8 cellular contexts compared by ENCODE assay signal in the genomic region with DNA sequence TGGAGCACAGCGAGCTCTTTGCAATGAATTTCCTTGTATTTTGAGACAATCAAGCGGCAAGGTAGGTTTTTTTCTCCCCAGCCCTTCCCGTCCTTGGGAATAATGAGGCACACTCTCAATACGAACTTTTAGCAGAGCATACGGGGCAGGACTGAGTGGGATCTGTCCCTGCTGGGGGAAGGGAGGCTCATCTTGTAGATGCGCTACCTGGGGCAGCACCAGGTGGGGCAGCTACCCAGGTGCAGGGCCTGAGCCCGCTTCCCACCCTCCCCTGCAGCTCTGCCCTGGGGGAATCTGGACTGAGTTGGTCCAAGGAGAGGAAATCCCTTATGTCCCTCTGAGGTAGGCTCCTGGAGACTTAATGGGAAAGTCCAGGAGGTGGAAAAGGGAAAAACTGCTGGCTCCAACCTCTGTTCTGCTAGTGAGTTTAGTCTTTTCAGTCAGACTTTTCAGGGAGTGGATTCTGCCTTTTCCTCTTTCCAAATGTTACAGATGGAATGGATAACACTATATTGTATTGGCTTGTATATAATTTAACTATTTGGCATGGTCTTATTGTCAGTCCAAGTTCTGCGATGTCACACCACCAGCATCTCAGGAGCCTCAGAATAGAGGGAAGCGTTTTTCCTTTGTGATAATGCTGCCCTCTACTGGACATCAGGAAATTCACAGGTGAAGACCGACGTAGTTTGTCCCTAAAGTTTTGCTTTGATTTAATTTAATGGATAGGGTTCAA. TPM values are rescaled to one million over a fixed set of nuclear protein-coding genes. Genes with fewer than 3 reads are reported as not detected.
DNase-seq lines count a peak whose midpoint lies in the region; TF ChIP-seq lines count a peak whose summit lies in the region.

No MANE protein-coding gene starts in this region.

- H3K9ac ChIP-seq in Karpas-422 (ENCODE audit: low read length) (no peak overlapping the region), neural progenitor cell (no peak overlapping the region)

- H3K9me3 ChIP-seq in Karpas-422 (ENCODE audit: low read length) = no peaks in the 10 kb centered on the region
- no peaks in the 10 kb centered on the region for H3K9me3 ChIP-seq in neural progenitor cell (ENCODE audit: low read depth)

- no peak overlapping the region for H3K4me3 Mint-ChIP-seq in neural progenitor cell

- no peaks in the 10 kb centered on the region for H3K9me2 ChIP-seq in Karpas-422 (replicated peaks; ENCODE audit: insufficient read depth, low read length)

- H4K20me1 ChIP-seq in Karpas-422 (ENCODE audit: insufficient read depth, low read depth, low read length) = no peaks in the 10 kb centered on the region
- H4K20me1 ChIP-seq in neural progenitor cell (ENCODE audit: low read depth) = no peaks in the 10 kb centered on the region

- H3K4me1 ChIP-seq in Karpas-422 (ENCODE audit: low read length) = no peaks in the 10 kb centered on the region
- H3K4me1 ChIP-seq in neural progenitor cell = no peaks in the 10 kb centered on the region

- no peaks in the 10 kb centered on the region for H3K27me3 ChIP-seq in Karpas-422 (ENCODE audit: low read length)
- H3K27me3 ChIP-seq in neural progenitor cell = no peaks in the 10 kb centered on the region

- no peaks in the 10 kb centered on the region for H3K4me1 Mint-ChIP-seq in neural progenitor cell

- H3K36me3 Mint-ChIP-seq in neural progenitor cell = no peaks in the 10 kb centered on the region

- H3K9me3 Mint-ChIP-seq in neural progenitor cell = no peaks in the 10 kb centered on the region

- H3K36me3 ChIP-seq in Karpas-422 (ENCODE audit: insufficient read depth, low read length) (no peaks in the 10 kb centered on the region), neural progenitor cell (no peaks in the 10 kb centered on the region)

- H3K27ac Mint-ChIP-seq in neural progenitor cell = no peak overlapping the region

- DNase-seq in ACHN (peak; percentile 60), EL (peak; percentile 39), Karpas-422 (peak; percentile 76), SKM-1 treated with dmso at 0.1 percent for 144 hours (lab: John Stamatoyannopoulos, UW; ENCODE audit: unreplicated experiment) (peak; percentile 65), fibroblast of mammary gland (ENCODE audit: low read depth) (peak; percentile 52), neural progenitor cell (ENCODE audit: low spot score) (peak; percentile 74), GF-D8 (lab: John Stamatoyannopoulos, UW) (no peak), OCI-M2 (lab: John Stamatoyannopoulos, UW; ENCODE audit: unreplicated experiment) (no peak)

- H3K27me3 Mint-ChIP-seq in neural progenitor cell (ENCODE audit: insufficient read depth, low read depth) = peaks cover 7% of the 10 kb centered on the region

- TF ChIP-seq CTCF in fibroblast of mammary gland (conservative IDR thresholded peaks at IDR 0.05; ENCODE audit: control insufficient read depth, insufficient read depth, low read depth, low read length) (peak; percentile 70), neural progenitor cell (IDR thresholded peaks at IDR 0.05) (peak; percentile 80)

- H3K79me2 ChIP-seq in Karpas-422 (ENCODE audit: low read length) (no peaks in the 10 kb centered on the region), neural progenitor cell (ENCODE audit: low read depth) (no peaks in the 10 kb centered on the region)

- H3F3A ChIP-seq in neural progenitor cell (ENCODE audit: low read depth) = no peaks in the 10 kb centered on the region

- H3K4me3 ChIP-seq in Karpas-422 (ENCODE audit: low read length) = no peak overlapping the region
- no peak overlapping the region for H3K4me3 ChIP-seq in fibroblast of mammary gland (ENCODE audit: control insufficient read depth, low read depth, low read length)
- H3K4me3 ChIP-seq in neural progenitor cell = no peak overlapping the region

- in situ Hi-C loops in ACHN (cut with HindIII; ENCODE audit: low pct_ligation_motif_present, low pct_unique_long_range_greater_than_20kb, low sequenced_read_pairs) = loop anchor here (25.0 kb wide), 1 partner anchor 130 kb away; no protein-coding TSS in a partner anchor

- no peak overlapping the region for H3K4me2 ChIP-seq in Karpas-422 (ENCODE audit: low read depth, low read length, poor library complexity, severe bottlenecking)
- no peak overlapping the region for H3K4me2 ChIP-seq in neural progenitor cell

- H2AFZ ChIP-seq in Karpas-422 (ENCODE audit: low read length) (no peak overlapping the region), neural progenitor cell (replicated peaks) (no peak overlapping the region)

- H3K27ac ChIP-seq in Karpas-422 (ENCODE audit: low read length) (no peak overlapping the region), neural progenitor cell (no peak overlapping the region)

RNA-seq across cellular contexts. Expression of gene CES1, which starts 9.6 kb away (rescaled TPM):
- not detected in 2 replicates for total RNA-seq in Karpas-422 (2014; rRNA removed; shearing (Covaris generic); ENCODE audit: low replicate concordance)
- 0.34 TPM in 1 of 2 replicates, not detected in the other for total RNA-seq in neural progenitor cell (ENCODE audit: low replicate concordance)

RNA-seq across cellular contexts. Expression of gene CES5A, which starts 32.6 kb away (rescaled TPM):
- total RNA-seq in Karpas-422 (2014; rRNA removed; shearing (Covaris generic); ENCODE audit: low replicate concordance) = not detected in 2 replicates
- total RNA-seq in neural progenitor cell (ENCODE audit: low replicate concordance) = not detected in 2 replicates

Comparison
In these comparisons a context has a peak if more than half of its experiments do, and no peak if none do; other contexts are left out.
1. DNase-seq: peak in ACHN (single experiment), EL (single experiment), Karpas-422 (single experiment), SKM-1 treated with dmso at 0.1 percent for 144 hours (single experiment), fibroblast of mammary gland (single experiment) and neural progenitor cell (single experiment); none in GF-D8 (single experiment) and OCI-M2 (single experiment).